ENCODE assay signal across 1 cellular context in genomic region chr7:85205754-85206153, GRCh38.
TF ChIP-seq lines count a peak whose summit lies in the region.

No MANE protein-coding gene starts in this region.

TF ChIP-seq in H1, 55 proteins besides CTCF, POLR2A, EP300 and RAD21 (continued from another document):
- no peak for TF ChIP-seq SP2 (IDR thresholded peaks at IDR 0.05; ENCODE audit: low read length)
- no peak for TF ChIP-seq SIX5 (IDR thresholded peaks at IDR 0.05; ENCODE audit: low read depth, low read length)
- no peak for TF ChIP-seq EZH2 (IDR thresholded peaks at IDR 0.05; ENCODE audit: low read depth, low read length, severe bottlenecking)
